1 cellular context compared by ENCODE assay signal in genomic region chr14:65414961-65415589, GRCh38.
TF ChIP-seq lines count a peak whose summit lies in the region.

No MANE protein-coding gene starts in this region.

TF ChIP-seq in H1, 55 proteins besides CTCF, POLR2A, EP300 and RAD21:
- TF ChIP-seq NANOG (IDR thresholded peaks at IDR 0.05; ENCODE audit: insufficient read depth, low read depth, low read length, poor library complexity, severe bottlenecking) (no peak), KDM5A (IDR thresholded peaks at IDR 0.05; ENCODE audit: low read length) (no peak), GTF2F1 (IDR thresholded peaks at IDR 0.05; ENCODE audit: borderline replicate concordance, low read depth, low read length) (no peak), CHD2 (IDR thresholded peaks at IDR 0.05; ENCODE audit: low read length) (no peak), EGR1 (IDR thresholded peaks at IDR 0.05; ENCODE audit: borderline replicate concordance, low read depth, low read length) (no peak), SP1 (IDR thresholded peaks at IDR 0.05; ENCODE audit: low read depth, low read length) (no peak), BRCA1 (IDR thresholded peaks at IDR 0.05; ENCODE audit: low read depth, low read length) (no peak), SRF (IDR thresholded peaks at IDR 0.05; ENCODE audit: low read depth, low read length) (no peak), RFX5 (IDR thresholded peaks at IDR 0.05; ENCODE audit: borderline replicate concordance, low read depth, low read length) (no peak), TAF1 (IDR thresholded peaks at IDR 0.05; ENCODE audit: low read depth, low read length) (no peak), ATF3 (IDR thresholded peaks at IDR 0.05; ENCODE audit: insufficient read depth, low read depth, low read length) (no peak), RXRA (IDR thresholded peaks at IDR 0.05; ENCODE audit: insufficient read depth, low read depth, low read length) (no peak), FOSL1 (IDR thresholded peaks at IDR 0.05; ENCODE audit: insufficient read depth, low read depth, low read length) (no peak), JUN (IDR thresholded peaks at IDR 0.05; ENCODE audit: low read depth, low read length) (no peak), ATF2 (IDR thresholded peaks at IDR 0.05; ENCODE audit: low read length) (no peak), PHF8 (conservative IDR thresholded peaks at IDR 0.05; ENCODE audit: low read depth, low read length) (no peak), KDM1A (IDR thresholded peaks at IDR 0.05; ENCODE audit: borderline replicate concordance, low read length) (no peak), TCF12 (IDR thresholded peaks at IDR 0.05; ENCODE audit: low read depth, low read length) (no peak)
- TF ChIP-seq, protein P1, sequence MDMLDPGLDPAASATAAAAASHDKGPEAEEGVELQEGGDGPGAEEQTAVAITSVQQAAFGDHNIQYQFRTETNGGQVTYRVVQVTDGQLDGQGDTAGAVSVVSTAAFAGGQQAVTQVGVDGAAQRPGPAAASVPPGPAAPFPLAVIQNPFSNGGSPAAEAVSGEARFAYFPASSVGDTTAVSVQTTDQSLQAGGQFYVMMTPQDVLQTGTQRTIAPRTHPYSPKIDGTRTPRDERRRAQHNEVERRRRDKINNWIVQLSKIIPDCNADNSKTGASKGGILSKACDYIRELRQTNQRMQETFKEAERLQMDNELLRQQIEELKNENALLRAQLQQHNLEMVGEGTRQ (IDR thresholded peaks at IDR 0.05; ENCODE audit: low read length) = no peak
